ENCODE assay signal across 1 cellular context in the genomic region with DNA sequence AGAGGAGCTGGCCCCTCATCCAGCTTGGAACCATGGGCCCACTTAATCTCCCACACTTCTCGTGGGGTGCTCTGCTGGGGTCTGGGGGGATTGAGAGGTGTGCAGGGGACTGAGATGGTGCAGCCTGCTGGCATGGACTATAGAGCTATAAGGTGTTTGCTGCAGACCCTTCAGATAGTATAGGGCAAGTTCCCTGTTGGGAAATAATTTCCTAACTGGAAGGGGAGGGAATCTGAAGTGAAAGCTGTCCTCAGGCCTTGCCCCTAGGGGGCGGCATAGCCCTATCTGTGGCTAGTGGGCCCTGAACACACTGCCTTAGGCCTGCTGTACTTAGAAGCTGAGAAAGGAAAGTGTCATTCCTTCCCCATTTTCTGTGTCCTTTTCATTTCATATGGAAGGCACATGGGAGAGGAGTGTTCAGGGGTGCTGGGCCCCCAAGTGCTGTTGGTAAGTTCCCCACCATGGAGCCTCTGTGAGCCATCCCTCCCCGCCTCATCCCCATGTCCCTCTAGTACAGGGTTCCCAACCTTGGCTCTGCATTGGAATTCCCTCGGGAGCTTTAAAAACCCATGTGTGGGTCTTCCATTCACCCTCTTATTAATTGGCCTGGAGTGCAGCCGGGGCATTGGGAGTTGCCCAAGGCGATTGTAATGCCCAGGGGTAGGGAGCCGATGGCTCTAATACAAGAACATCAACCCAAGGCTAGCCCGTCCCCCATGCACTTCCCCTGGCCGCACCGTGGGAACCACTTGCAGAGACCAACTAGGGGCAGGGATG.
TF ChIP-seq lines count a peak whose summit lies in the region.

No MANE protein-coding gene starts in this region.

TF ChIP-seq in HCT116, 20 proteins besides CTCF, POLR2A, EP300 and RAD21 (continued from another document):
- TF ChIP-seq YY1 (IDR thresholded peaks at IDR 0.05; ENCODE audit: extremely low read depth, insufficient replicate concordance, low read depth, low read length) (no peak), ZFX (IDR thresholded peaks at IDR 0.05) (no peak), POLR2AphosphoS5 (IDR thresholded peaks at IDR 0.05; ENCODE audit: low read depth, low read length) (no peak), TCF7L2 (IDR thresholded peaks at IDR 0.05; ENCODE audit: borderline replicate concordance, extremely low read depth, insufficient read depth, insufficient read length) (no peak), EGR1 (IDR thresholded peaks at IDR 0.05; ENCODE audit: low read depth) (no peak), ZBTB33 (IDR thresholded peaks at IDR 0.05; ENCODE audit: extremely low read depth, insufficient replicate concordance, low read length) (no peak), ZNF274 (IDR thresholded peaks at IDR 0.05; ENCODE audit: low read depth, low read length) (no peak), SP1 (IDR thresholded peaks at IDR 0.05; ENCODE audit: low read depth) (no peak), MAX (IDR thresholded peaks at IDR 0.05) (no peak), CEBPB (IDR thresholded peaks at IDR 0.05; ENCODE audit: low read depth) (no peak), ELF1 (IDR thresholded peaks at IDR 0.05; ENCODE audit: borderline replicate concordance, low read depth) (no peak), CBX3 (IDR thresholded peaks at IDR 0.05; ENCODE audit: low read depth) (no peak), SIN3A (IDR thresholded peaks at IDR 0.05; ENCODE audit: low read depth) (no peak), EZH2phosphoT487 (IDR thresholded peaks at IDR 0.05; ENCODE audit: borderline replicate concordance) (no peak), JUND (IDR thresholded peaks at IDR 0.05) (no peak), EZH2 (IDR thresholded peaks at IDR 0.05) (no peak), SRF (IDR thresholded peaks at IDR 0.05; ENCODE audit: low read depth) (no peak)
- TF ChIP-seq, protein P1, sequence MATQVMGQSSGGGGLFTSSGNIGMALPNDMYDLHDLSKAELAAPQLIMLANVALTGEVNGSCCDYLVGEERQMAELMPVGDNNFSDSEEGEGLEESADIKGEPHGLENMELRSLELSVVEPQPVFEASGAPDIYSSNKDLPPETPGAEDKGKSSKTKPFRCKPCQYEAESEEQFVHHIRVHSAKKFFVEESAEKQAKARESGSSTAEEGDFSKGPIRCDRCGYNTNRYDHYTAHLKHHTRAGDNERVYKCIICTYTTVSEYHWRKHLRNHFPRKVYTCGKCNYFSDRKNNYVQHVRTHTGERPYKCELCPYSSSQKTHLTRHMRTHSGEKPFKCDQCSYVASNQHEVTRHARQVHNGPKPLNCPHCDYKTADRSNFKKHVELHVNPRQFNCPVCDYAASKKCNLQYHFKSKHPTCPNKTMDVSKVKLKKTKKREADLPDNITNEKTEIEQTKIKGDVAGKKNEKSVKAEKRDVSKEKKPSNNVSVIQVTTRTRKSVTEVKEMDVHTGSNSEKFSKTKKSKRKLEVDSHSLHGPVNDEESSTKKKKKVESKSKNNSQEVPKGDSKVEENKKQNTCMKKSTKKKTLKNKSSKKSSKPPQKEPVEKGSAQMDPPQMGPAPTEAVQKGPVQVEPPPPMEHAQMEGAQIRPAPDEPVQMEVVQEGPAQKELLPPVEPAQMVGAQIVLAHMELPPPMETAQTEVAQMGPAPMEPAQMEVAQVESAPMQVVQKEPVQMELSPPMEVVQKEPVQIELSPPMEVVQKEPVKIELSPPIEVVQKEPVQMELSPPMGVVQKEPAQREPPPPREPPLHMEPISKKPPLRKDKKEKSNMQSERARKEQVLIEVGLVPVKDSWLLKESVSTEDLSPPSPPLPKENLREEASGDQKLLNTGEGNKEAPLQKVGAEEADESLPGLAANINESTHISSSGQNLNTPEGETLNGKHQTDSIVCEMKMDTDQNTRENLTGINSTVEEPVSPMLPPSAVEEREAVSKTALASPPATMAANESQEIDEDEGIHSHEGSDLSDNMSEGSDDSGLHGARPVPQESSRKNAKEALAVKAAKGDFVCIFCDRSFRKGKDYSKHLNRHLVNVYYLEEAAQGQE (IDR thresholded peaks at IDR 0.05; ENCODE audit: low read depth): no peak
